ENCODE assay signal across 31 cellular contexts in the genomic region with DNA sequence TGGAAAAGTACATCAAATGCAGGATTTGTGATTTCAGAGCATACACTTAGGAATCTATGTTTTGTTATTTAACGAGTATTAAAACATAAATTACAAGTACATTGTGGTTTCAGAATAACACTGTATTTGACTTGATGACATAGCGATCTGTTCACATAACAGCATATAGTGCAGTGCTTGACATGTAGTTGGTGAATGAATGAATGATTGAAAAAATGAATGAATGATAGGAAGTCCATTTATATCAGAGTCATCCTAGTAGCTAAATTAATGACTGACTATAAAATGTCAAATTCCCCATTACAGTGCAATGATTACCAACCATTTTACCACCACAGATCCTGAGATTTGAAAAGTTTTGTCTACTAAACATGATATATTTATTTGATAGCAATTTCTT.
"Had no signal": no experiment of that assay in that cellular context is flagged by ENCODE, and none has a peak within 500 bp of the region (broad histone marks: within the 10 kb centered on the region; RNA-seq: fewer than 3 reads in every experiment).

No MANE protein-coding gene starts in this region.

- H3K4me3 ChIP-seq: body of pancreas, cardiac muscle cell, coronary artery, dorsolateral prefrontal cortex, gastrocnemius medialis, heart right ventricle, hepatocyte had no signal

- H2AFZ ChIP-seq: hepatocyte had no signal

- H3K4me1 ChIP-seq: body of pancreas, gastrocnemius medialis had no signal

- DNase-seq: activated B cell treated with CpG ODN at 0.5 μM for 24 hours; activated CD4-positive, alpha-beta T cell treated with anti-CD3 and anti-CD28 coated beads for 48 hours; activated CD4-positive, alpha-beta T cell treated with anti-CD3 and anti-CD28 coated beads, Interleukin-2, amount 50 U/mL, for 1 hour; activated CD4-positive, alpha-beta T cell treated with anti-CD3 and anti-CD28 coated beads, Interleukin-2, amount 50 U/mL, for 48 hours; activated CD8-positive, alpha-beta memory T cell treated with anti-CD3 and anti-CD28 coated beads for 24 hours; activated CD8-positive, alpha-beta T cell treated with anti-CD3 and anti-CD28 coated beads for 36 hours; activated effector memory CD4-positive, alpha-beta T cell treated with Interleukin-2 at 50 U/mL for 16 hours; activated gamma-delta T cell treated with Interleukin-2 at 50 U/mL for 16 hours; activated naive CD4-positive, alpha-beta T cell treated with anti-CD3 and anti-CD28 coated beads, Interleukin-2, amount 50 U/mL, for 16 hours; activated naive CD4-positive, alpha-beta T cell treated with Interleukin-2 at 50 U/mL for 16 hours; activated T-cell treated with anti-CD3 and anti-CD28 coated beads, Interleukin-2, amount 50 U/mL, for 4 hours; amniotic stem cell; anterior cingulate cortex; body of pancreas; central memory CD4-positive, alpha-beta T cell; cerebellar nuclear complex; dorsolateral prefrontal cortex; effector memory CD4-positive, alpha-beta T cell; endodermal cell; foreskin keratinocyte; gastrocnemius medialis; heart right ventricle; T-helper 17 cell; T1000; WERI-Rb-1 had no signal

- H3K9me3 ChIP-seq: body of pancreas, gastrocnemius medialis had no signal

- H3K79me2 ChIP-seq: hepatocyte had no signal

- H3K27me3 ChIP-seq: body of pancreas, cardiac muscle cell, foreskin keratinocyte, gastrocnemius medialis, heart right ventricle, hepatocyte had no signal

- H3K4me2 ChIP-seq: hepatocyte had no signal

- H3K36me3 ChIP-seq: cardiac muscle cell, gastrocnemius medialis, heart right ventricle, WERI-Rb-1 had no signal

- H3K27ac ChIP-seq: body of pancreas, cardiac muscle cell, dorsolateral prefrontal cortex, foreskin keratinocyte, hepatocyte, WERI-Rb-1 had no signal

- ATAC-seq: activated CD4-positive, CD25-positive, alpha-beta regulatory T cell treated with anti-CD3 and anti-CD28 coated beads, Interleukin-2, amount 50 U/mL, for 24 hours; activated CD8-positive, alpha-beta T cell treated with anti-CD3 and anti-CD28 coated beads for 36 hours; activated T-cell treated with anti-CD3 and anti-CD28 coated beads, Interleukin-2, amount 50 U/mL, for 4 hours; activated T-helper 17 cell treated with anti-CD3 and anti-CD28 coated beads, Interleukin-2, amount 50 U/mL, for 72 hours; body of pancreas; esophagus mucosa; foreskin keratinocyte; gastrocnemius medialis; heart right ventricle; T-helper 17 cell had no signal
